Comparison of ENCODE assay signal across 9 cellular contexts in genomic region chr7:119935418-119936025, GRCh38.
A peak's percentile ranks its signal among the peaks of the same experiment; 100 is the strongest.
DNase-seq lines count a peak whose midpoint lies in the region; ATAC-seq and TF ChIP-seq lines count a peak whose summit lies in the region.
"Had no signal": no experiment of that assay in that cellular context is flagged by ENCODE, and none has a peak within 500 bp of the region (broad histone marks: within the 10 kb centered on the region; RNA-seq: fewer than 3 reads in every experiment).

No MANE protein-coding gene starts in this region.

- no peaks in the 10 kb centered on the region for H3K4me1 Mint-ChIP-seq in activated CD4-positive, alpha-beta T cell treated with anti-CD3 and anti-CD28 coated beads, Interleukin-2, amount 10 ng/mL, durations not matched to agents 7 days and 5 days

- TF ChIP-seq POLR2A in Peyer's patch (IDR thresholded peaks at IDR 0.05), result no peak

- H3K27me3 ChIP-seq in RWPE2 (ENCODE audit: insufficient read depth, poor library complexity, severe bottlenecking) (peaks cover 7% of the 10 kb centered on the region), thoracic aorta (replicated peaks; ENCODE audit: insufficient read depth) (no peaks in the 10 kb centered on the region), Peyer's patch (no peaks in the 10 kb centered on the region)

- DNase-seq in AG09319 (ENCODE audit: extremely low read depth, low read depth) (peak; percentile 19), LHCN-M2 (ENCODE audit: low read depth) (peak; percentile 63), RWPE2 (ENCODE audit: low spot score) (no peak), fibroblast of the conjunctiva (ENCODE audit: low read depth) (peak; percentile 28), thoracic aorta (ENCODE audit: low spot score) (no peak), Peyer's patch (no peak)
- DNase-seq in activated CD4-positive, alpha-beta T cell treated with anti-CD3 and anti-CD28 coated beads, Interleukin-2, amount 10 ng/mL, durations not matched to agents 7 days and 5 days, result no peak

- H3K36me3 ChIP-seq in RWPE2 (ENCODE audit: low read depth) (no peaks in the 10 kb centered on the region), thoracic aorta (no peaks in the 10 kb centered on the region), Peyer's patch (no peaks in the 10 kb centered on the region)

- ATAC-seq in GM19395 (IDR thresholded peaks at IDR 0.05; ENCODE audit: unreplicated experiment), result peak; percentile 86
- peak; percentile 66; the same call in 2 of the 3 replicates for ATAC-seq in RWPE2 (ENCODE audit: low read depth)
- no peak for ATAC-seq in thoracic aorta (ENCODE audit: insufficient number of reproducible peaks, low FRiP score, low read depth)

- H3K9me3 ChIP-seq in RWPE2 (ENCODE audit: severe bottlenecking) (no peaks in the 10 kb centered on the region), thoracic aorta (no peaks in the 10 kb centered on the region), Peyer's patch (no peaks in the 10 kb centered on the region)

- POLR2A ChIA-PET in activated CD4-positive, alpha-beta T cell treated with anti-CD3 and anti-CD28 coated beads, Interleukin-2, amount 10 ng/mL, durations not matched to agents 7 days and 5 days (lab: Charles Lee), result no interaction called here

- peak; percentile 41 for TF ChIP-seq CTCF in AG09319 (IDR thresholded peaks at IDR 0.05; ENCODE audit: low read depth, low read length)
- TF ChIP-seq CTCF in RWPE2 (IDR thresholded peaks at IDR 0.05; ENCODE audit: poor library complexity, severe bottlenecking), result peak; percentile 75
- peak; percentile 43 for TF ChIP-seq CTCF in thoracic aorta (IDR thresholded peaks at IDR 0.05)
- TF ChIP-seq CTCF in Peyer's patch (IDR thresholded peaks at IDR 0.05), result peak in 3 of 6 experiments; percentile 12 to 25 (median 13)

- no peak overlapping the region for H3K4me3 Mint-ChIP-seq in activated CD4-positive, alpha-beta T cell treated with anti-CD3 and anti-CD28 coated beads, Interleukin-2, amount 10 ng/mL, durations not matched to agents 7 days and 5 days
- H3K4me3 Mint-ChIP-seq: activated naive CD8-positive, alpha-beta T cell had no signal

- no peak overlapping the region for H3K27ac Mint-ChIP-seq in activated CD4-positive, alpha-beta T cell treated with anti-CD3 and anti-CD28 coated beads, Interleukin-2, amount 10 ng/mL, durations not matched to agents 7 days and 5 days
- H3K27ac Mint-ChIP-seq: activated naive CD8-positive, alpha-beta T cell had no signal

- CTCF ChIA-PET in activated CD4-positive, alpha-beta T cell treated with anti-CD3 and anti-CD28 coated beads, Interleukin-2, amount 10 ng/mL, durations not matched to agents 7 days and 5 days (lab: Charles Lee), result no interaction called here

- H3K27me3 Mint-ChIP-seq in activated CD4-positive, alpha-beta T cell treated with anti-CD3 and anti-CD28 coated beads, Interleukin-2, amount 10 ng/mL, durations not matched to agents 7 days and 5 days, result no peaks in the 10 kb centered on the region
- H3K27me3 Mint-ChIP-seq: activated naive CD8-positive, alpha-beta T cell had no signal

- H3K9me3 Mint-ChIP-seq in activated CD4-positive, alpha-beta T cell treated with anti-CD3 and anti-CD28 coated beads, Interleukin-2, amount 10 ng/mL, durations not matched to agents 7 days and 5 days, result no peaks in the 10 kb centered on the region

- H3K4me3 ChIP-seq in RWPE2 (ENCODE audit: severe bottlenecking), result no peak overlapping the region
- no peak overlapping the region for H3K4me3 ChIP-seq in thoracic aorta
- no peak overlapping the region for H3K4me3 ChIP-seq in Peyer's patch

- no peaks in the 10 kb centered on the region for H3K4me1 ChIP-seq in RWPE2 (ENCODE audit: insufficient read depth, poor library complexity, severe bottlenecking)
- H3K4me1 ChIP-seq in thoracic aorta (ENCODE audit: control insufficient read depth in 1 of 2, low read depth in 2 of 2), result no peaks in the 10 kb centered on the region
- no peaks in the 10 kb centered on the region for H3K4me1 ChIP-seq in Peyer's patch

- no peak overlapping the region for H3K27ac ChIP-seq in RWPE2 (ENCODE audit: poor library complexity, severe bottlenecking)
- H3K27ac ChIP-seq in thoracic aorta, result no peak overlapping the region
- no peak overlapping the region for H3K27ac ChIP-seq in Peyer's patch

- no peaks in the 10 kb centered on the region for H3K36me3 Mint-ChIP-seq in activated CD4-positive, alpha-beta T cell treated with anti-CD3 and anti-CD28 coated beads, Interleukin-2, amount 10 ng/mL, durations not matched to agents 7 days and 5 days (ENCODE audit: low read depth)
- H3K36me3 Mint-ChIP-seq: activated naive CD8-positive, alpha-beta T cell had no signal

Comparison
In these comparisons a context has a peak if more than half of its experiments do, and no peak if none do; other contexts are left out.
1. DNase-seq: peak in AG09319 (single experiment), LHCN-M2 (single experiment) and fibroblast of the conjunctiva (single experiment); none in RWPE2 (single experiment), thoracic aorta (single experiment), Peyer's patch (0 of 3) and activated CD4-positive, alpha-beta T cell treated with anti-CD3 and anti-CD28 coated beads, Interleukin-2, amount 10 ng/mL, durations not matched to agents 7 days and 5 days (single experiment).